ENCODE assay signal across 22 cellular contexts in genomic region chr6:8814440-8815000, GRCh38.
"Had no signal": no experiment of that assay in that cellular context is flagged by ENCODE, and none has a peak within 500 bp of the region (broad histone marks: within the 10 kb centered on the region; RNA-seq: fewer than 3 reads in every experiment).

No MANE protein-coding gene starts in this region.

- H3K9me3 Mint-ChIP-seq: activated naive CD8-positive, alpha-beta T cell treated with anti-CD3 and anti-CD28 coated beads, Interleukin-2, amount 10 ng/mL, durations not matched to agents 7 days and 5 days; nephron had no signal

- DNase-seq: activated CD4-positive, alpha-beta T cell treated with anti-CD3 and anti-CD28 coated beads for 36 hours; activated CD4-positive, alpha-beta T cell treated with anti-CD3 and anti-CD28 coated beads, Interleukin-2, amount 50 U/mL, for 48 hours; activated CD8-positive, alpha-beta memory T cell treated with anti-CD3 and anti-CD28 coated beads, Interleukin-2, amount 50 U/mL, for 48 hours; activated naive CD4-positive, alpha-beta T cell treated with anti-CD3 and anti-CD28 coated beads for 36 hours; activated naive CD8-positive, alpha-beta T cell treated with anti-CD3 and anti-CD28 coated beads, Interleukin-2, amount 10 ng/mL, durations not matched to agents 7 days and 5 days; activated T-cell treated with anti-CD3 and anti-CD28 coated beads, Interleukin-2, amount 50 U/mL, for 48 hours; amniotic stem cell; effector memory CD4-positive, alpha-beta T cell; gastrocnemius medialis; hippocampal formation; posterior cingulate gyrus; stimulated activated CD4-positive, alpha-beta T cell treated with anti-CD3 and anti-CD28 coated beads, Interleukin-2, amount 100 ng/mL, for 48 hours; stimulated activated CD8-positive, alpha-beta memory T cell treated with anti-CD3 and anti-CD28 coated beads, Interleukin-4, amount 100 ng/mL, for 48 hours; stimulated activated naive CD4-positive, alpha-beta T cell; testis; trophoblast cell; uterus had no signal

- H3K27me3 ChIP-seq: breast epithelium, esophagus muscularis mucosa, gastrocnemius medialis, testis, uterus had no signal

- H3K4me1 ChIP-seq: breast epithelium, esophagus muscularis mucosa, gastrocnemius medialis, testis, uterus had no signal

- H3K36me3 Mint-ChIP-seq: activated naive CD8-positive, alpha-beta T cell treated with anti-CD3 and anti-CD28 coated beads, Interleukin-2, amount 10 ng/mL, durations not matched to agents 7 days and 5 days had no signal

- H3K36me3 ChIP-seq: breast epithelium, esophagus muscularis mucosa, gastrocnemius medialis, uterus had no signal

- ATAC-seq: activated CD4-positive, alpha-beta T cell treated with anti-CD3 and anti-CD28 coated beads for 36 hours; gastrocnemius medialis; sciatic nerve had no signal

- H3K27ac Mint-ChIP-seq: activated CD4-positive, alpha-beta T cell treated with anti-CD3 and anti-CD28 coated beads for 36 hours; activated naive CD4-positive, alpha-beta T cell treated with anti-CD3 and anti-CD28 coated beads for 36 hours; activated naive CD8-positive, alpha-beta T cell treated with anti-CD3 and anti-CD28 coated beads, Interleukin-2, amount 10 ng/mL, durations not matched to agents 7 days and 5 days; nephron had no signal

- H3K4me3 Mint-ChIP-seq: activated CD4-positive, alpha-beta T cell treated with anti-CD3 and anti-CD28 coated beads for 36 hours; activated naive CD4-positive, alpha-beta T cell treated with anti-CD3 and anti-CD28 coated beads for 36 hours; activated naive CD8-positive, alpha-beta T cell treated with anti-CD3 and anti-CD28 coated beads, Interleukin-2, amount 10 ng/mL, durations not matched to agents 7 days and 5 days; central memory CD8-positive, alpha-beta T cell; nephron had no signal

- H3K4me1 Mint-ChIP-seq: activated CD4-positive, alpha-beta T cell treated with anti-CD3 and anti-CD28 coated beads for 36 hours; activated naive CD8-positive, alpha-beta T cell treated with anti-CD3 and anti-CD28 coated beads, Interleukin-2, amount 10 ng/mL, durations not matched to agents 7 days and 5 days; central memory CD8-positive, alpha-beta T cell; nephron had no signal

- H3K9me3 ChIP-seq: breast epithelium, esophagus muscularis mucosa, gastrocnemius medialis, testis, uterus had no signal

- H3K4me3 ChIP-seq: breast epithelium, esophagus muscularis mucosa, gastrocnemius medialis, testis, uterus had no signal

- H3K27me3 Mint-ChIP-seq: activated CD4-positive, alpha-beta T cell treated with anti-CD3 and anti-CD28 coated beads for 36 hours; activated naive CD8-positive, alpha-beta T cell treated with anti-CD3 and anti-CD28 coated beads, Interleukin-2, amount 10 ng/mL, durations not matched to agents 7 days and 5 days; central memory CD8-positive, alpha-beta T cell had no signal

- H3K27ac ChIP-seq: breast epithelium, esophagus muscularis mucosa, gastrocnemius medialis, testis, uterus had no signal
